1 cellular context compared by ENCODE assay signal in the genomic region with DNA sequence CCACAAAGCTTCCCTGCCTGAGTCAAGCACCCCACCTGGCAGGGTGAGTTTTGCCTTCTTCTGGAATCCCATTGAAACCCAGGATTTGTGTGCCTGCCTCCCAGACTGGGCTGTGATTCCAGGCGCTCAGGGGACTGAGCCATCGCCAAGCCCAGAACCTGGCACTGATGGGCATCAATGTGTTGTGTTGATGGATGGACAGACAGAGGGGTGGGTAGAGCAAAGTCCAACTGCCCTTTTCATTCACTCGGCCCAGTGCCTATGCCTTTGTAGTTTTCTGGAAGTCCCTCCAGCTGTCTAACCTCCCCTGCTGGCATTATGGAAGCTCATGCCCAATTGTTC.
TF ChIP-seq lines count a peak whose summit lies in the region.

No MANE protein-coding gene starts in this region.

TF ChIP-seq in HEK293, 187 proteins besides CTCF, POLR2A, EP300 and RAD21:
- TF ChIP-seq ZNF660 (tag by site-specific recombination; IDR thresholded peaks at IDR 0.05), result no peak
- TF ChIP-seq ZNF19 (tag by site-specific recombination; IDR thresholded peaks at IDR 0.05; ENCODE audit: low read depth), result no peak
- no peak for TF ChIP-seq RBAK (tag by site-specific recombination; IDR thresholded peaks at IDR 0.05)
- TF ChIP-seq ZNF37A (tag by site-specific recombination; IDR thresholded peaks at IDR 0.05), result no peak
- no peak for TF ChIP-seq YY2 (tag by site-specific recombination; IDR thresholded peaks at IDR 0.05)
- TF ChIP-seq ZNF561 (tag by site-specific recombination; IDR thresholded peaks at IDR 0.05; ENCODE audit: borderline replicate concordance), result no peak
- TF ChIP-seq ZNF133 (tag by site-specific recombination; IDR thresholded peaks at IDR 0.05), result no peak
- TF ChIP-seq SP7 (tag by site-specific recombination; IDR thresholded peaks at IDR 0.05), result no peak
- TF ChIP-seq ZNF529 (tag by site-specific recombination; IDR thresholded peaks at IDR 0.05; ENCODE audit: insufficient replicate concordance), result no peak
- no peak for TF ChIP-seq ZNF311 (tag by site-specific recombination; IDR thresholded peaks at IDR 0.05; ENCODE audit: borderline replicate concordance)
- TF ChIP-seq, protein P1, sequence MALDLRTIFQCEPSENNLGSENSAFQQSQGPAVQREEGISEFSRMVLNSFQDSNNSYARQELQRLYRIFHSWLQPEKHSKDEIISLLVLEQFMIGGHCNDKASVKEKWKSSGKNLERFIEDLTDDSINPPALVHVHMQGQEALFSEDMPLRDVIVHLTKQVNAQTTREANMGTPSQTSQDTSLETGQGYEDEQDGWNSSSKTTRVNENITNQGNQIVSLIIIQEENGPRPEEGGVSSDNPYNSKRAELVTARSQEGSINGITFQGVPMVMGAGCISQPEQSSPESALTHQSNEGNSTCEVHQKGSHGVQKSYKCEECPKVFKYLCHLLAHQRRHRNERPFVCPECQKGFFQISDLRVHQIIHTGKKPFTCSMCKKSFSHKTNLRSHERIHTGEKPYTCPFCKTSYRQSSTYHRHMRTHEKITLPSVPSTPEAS (tag by site-specific recombination; IDR thresholded peaks at IDR 0.05), result no peak
- TF ChIP-seq ZBTB8A (tag by site-specific recombination; IDR thresholded peaks at IDR 0.05), result no peak
- TF ChIP-seq ZNF585B (tag by site-specific recombination; IDR thresholded peaks at IDR 0.05), result no peak
- TF ChIP-seq ZNF16 (tag by site-specific recombination; IDR thresholded peaks at IDR 0.05; ENCODE audit: low read depth), result no peak
- TF ChIP-seq ZNF184 (tag by site-specific recombination; IDR thresholded peaks at IDR 0.05), result no peak
- TF ChIP-seq ZBTB10 (tag by site-specific recombination; IDR thresholded peaks at IDR 0.05), result no peak
- no peak; the same call in 1 of the 2 replicates for TF ChIP-seq ZBTB20 (tag by site-specific recombination; IDR thresholded peaks at IDR 0.05)
